Comparison of ENCODE assay signal across 8 cellular contexts in the genomic region with DNA sequence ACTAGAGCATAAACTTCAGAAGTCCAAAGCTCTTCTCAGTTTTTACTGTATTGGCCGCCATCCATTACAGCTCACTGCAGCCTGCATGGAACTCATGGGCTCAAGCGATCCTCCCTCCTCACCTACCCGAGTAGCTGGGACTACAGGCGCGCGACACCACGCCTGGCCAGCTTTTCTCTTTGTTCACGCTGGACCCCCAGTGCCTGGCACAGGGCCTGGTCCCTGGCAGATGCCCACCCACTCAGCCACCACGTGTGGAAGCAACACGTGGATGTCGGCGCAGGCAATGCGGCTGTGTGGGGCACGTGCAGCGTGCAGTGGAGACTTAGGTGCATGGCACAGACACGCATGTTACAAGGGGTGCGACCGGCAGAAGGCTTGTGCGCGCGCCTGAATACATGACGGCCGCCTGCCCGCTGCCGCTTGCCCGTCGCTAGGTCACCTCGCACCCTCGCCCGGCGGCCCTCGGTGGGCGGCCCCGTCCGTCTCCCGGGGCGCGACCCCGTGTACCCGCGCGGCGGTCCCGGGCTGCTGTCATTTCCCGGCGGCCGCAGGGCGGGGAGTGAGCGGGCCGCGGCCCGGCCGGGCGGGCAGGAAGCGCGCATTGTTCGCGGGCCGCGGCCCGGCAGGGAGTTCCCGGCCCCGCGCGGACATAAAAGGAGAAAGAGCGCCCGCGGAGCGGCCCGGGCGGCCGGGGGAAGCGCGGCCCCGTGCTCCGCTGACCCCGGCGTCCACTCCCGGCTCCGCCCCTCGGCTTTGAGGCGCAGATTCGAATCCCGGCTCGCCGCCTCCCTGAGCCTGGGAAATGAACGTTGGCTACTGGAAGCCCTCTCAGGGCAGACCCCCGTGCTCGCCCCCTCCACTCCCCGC. TPM values are rescaled to one million over a fixed set of nuclear protein-coding genes. Genes with fewer than 3 reads are reported as not detected.
DNase-seq lines count a peak whose midpoint lies in the region; ATAC-seq and TF ChIP-seq lines count a peak whose summit lies in the region.

No MANE protein-coding gene starts in this region.

- no peaks in the 10 kb centered on the region for H3K36me3 Mint-ChIP-seq in chondrocyte (ENCODE audit: low read depth)

- H3K27ac ChIP-seq in right lobe of liver (peak overlapping the region in 1 of 3 donors; percentile 0), suprapubic skin (peak overlapping the region; percentile 31)

- DNase-seq in NOMO-1 treated with DMSO at 0.1 percent for 48 hours (lab: John Stamatoyannopoulos, UW; ENCODE audit: unreplicated experiment), result peak; percentile 18
- no peak for DNase-seq in chondrocyte (ENCODE audit: low spot score)
- peak; percentile 66 to 71 (median 67) for DNase-seq in right lobe of liver
- DNase-seq in suprapubic skin (ENCODE audit: low spot score in 2 of 2), result no peak
- no peak for DNase-seq in NCI-H82 treated with DMSO at 0.1 percent for 48 hours (lab: John Stamatoyannopoulos, UW; ENCODE audit: unreplicated experiment)

- peak overlapping the region; percentile 52 for H3K9ac ChIP-seq in ES-I3 (ENCODE audit: low read depth, low read length)

- peaks cover 5% of the 10 kb centered on the region for H3K4me1 Mint-ChIP-seq in chondrocyte (ENCODE audit: low read depth)

- 32% methylated on average over 9 of the region's 90 CpGs for whole genome bisulfite sequencing in right lobe of liver (ENCODE audit: insufficient coverage, low coverage, low lambda C conversion rate, missing lambda C conversion rate)
- 9% methylated on average over 23 of the region's 90 CpGs for WGBS in suprapubic skin

- no peaks in the 10 kb centered on the region for H3K9me3 Mint-ChIP-seq in chondrocyte (ENCODE audit: low read depth)

- no peak overlapping the region for H3K27ac Mint-ChIP-seq in chondrocyte (ENCODE audit: unreplicated experiment)

- no peak for TF ChIP-seq EP300 in suprapubic skin (IDR thresholded peaks at IDR 0.05)

- intact Hi-C loops in right lobe of liver (cut with DNase I), result loop anchor here in 1 of 2 donors (5.0 to 10.0 kb wide), 2 partner anchors 82 to 219 kb away; a partner anchor contains a TSS

- TF ChIP-seq POLR2A in right lobe of liver (IDR thresholded peaks at IDR 0.05), result no peak
- peak in 1 of 2 donors; percentile 16 for TF ChIP-seq POLR2A in suprapubic skin (IDR thresholded peaks at IDR 0.05)

- no peak for TF ChIP-seq CTCF in chondrocyte (IDR thresholded peaks at IDR 0.05)
- TF ChIP-seq CTCF in right lobe of liver (IDR thresholded peaks at IDR 0.05), result no peak
- TF ChIP-seq CTCF in suprapubic skin (IDR thresholded peaks at IDR 0.05), result no peak

- H3K4me3 Mint-ChIP-seq in chondrocyte (ENCODE audit: unreplicated experiment), result peak overlapping the region; percentile 78

- H3K9me3 ChIP-seq in ES-I3 (ENCODE audit: control insufficient read depth, insufficient read depth, low read length) (no peaks in the 10 kb centered on the region), right lobe of liver (no peaks in the 10 kb centered on the region), suprapubic skin (no peaks in the 10 kb centered on the region)

- no peaks in the 10 kb centered on the region for H3K36me3 ChIP-seq in ES-I3 (ENCODE audit: insufficient read depth, low read length)
- H3K36me3 ChIP-seq in right lobe of liver, result no peaks in the 10 kb centered on the region
- no peaks in the 10 kb centered on the region for H3K36me3 ChIP-seq in suprapubic skin

- ATAC-seq in right lobe of liver, result peak; percentile 71 to 75 (median 74)
- no peak for ATAC-seq in HG03159 (IDR thresholded peaks at IDR 0.05; ENCODE audit: unreplicated experiment)
- ATAC-seq in GM21529 (IDR thresholded peaks at IDR 0.05; ENCODE audit: unreplicated experiment), result no peak

- H3K4me3 ChIP-seq in right lobe of liver, result peak overlapping the region; percentile 46 to 59 (median 50)
- H3K4me3 ChIP-seq in suprapubic skin, result peak overlapping the region; percentile 57

- H3K27me3 Mint-ChIP-seq in chondrocyte (ENCODE audit: low read depth), result peaks cover 6% of the 10 kb centered on the region

- H3K27me3 ChIP-seq in right lobe of liver (no peaks in the 10 kb centered on the region), suprapubic skin (no peaks in the 10 kb centered on the region)

- H3K4me1 ChIP-seq in ES-I3 (ENCODE audit: insufficient read depth, low read length) (peaks cover 21% of the 10 kb centered on the region), right lobe of liver (peaks cover 0 to 7% (median 4%) of the 10 kb centered on the region in 4 donors), suprapubic skin (peaks cover 20% of the 10 kb centered on the region)

RNA-seq across cellular contexts. Expression of a gene that starts 24.1 kb away (rescaled TPM):
- total RNA-seq in chondrocyte (0.59 to 2.7 TPM (median 0.97 TPM) in 3 replicates), right lobe of liver (1 to 10 TPM; 1.7 to 3.6 (median 2.4) TPM), suprapubic skin (100 to 1,000 TPM in 1 of 4 donors, 10 to 100 TPM in 3; 64.3 to 124 (median 73.1) TPM)

Comparison
In these comparisons a context has a peak if more than half of its experiments do, and no peak if none do; other contexts are left out.
1. DNase-seq: peak in NOMO-1 treated with DMSO at 0.1 percent for 48 hours (single experiment) and right lobe of liver (3 of 3); none in chondrocyte (single experiment), suprapubic skin (0 of 2) and NCI-H82 treated with DMSO at 0.1 percent for 48 hours (single experiment).
2. ATAC-seq: peak in right lobe of liver (4 of 4); none in HG03159 (single experiment) and GM21529 (single experiment).
3. RNA of a gene that starts 24.1 kb away (total RNA-seq): 64.3 to 124 TPM in suprapubic skin; 1.7 to 3.6 TPM in right lobe of liver and 0.59 to 2.7 TPM in chondrocyte; every median in the first group is over 10 times any median in the second.